ENCODE assay signal across 26 cellular contexts in the genomic region with DNA sequence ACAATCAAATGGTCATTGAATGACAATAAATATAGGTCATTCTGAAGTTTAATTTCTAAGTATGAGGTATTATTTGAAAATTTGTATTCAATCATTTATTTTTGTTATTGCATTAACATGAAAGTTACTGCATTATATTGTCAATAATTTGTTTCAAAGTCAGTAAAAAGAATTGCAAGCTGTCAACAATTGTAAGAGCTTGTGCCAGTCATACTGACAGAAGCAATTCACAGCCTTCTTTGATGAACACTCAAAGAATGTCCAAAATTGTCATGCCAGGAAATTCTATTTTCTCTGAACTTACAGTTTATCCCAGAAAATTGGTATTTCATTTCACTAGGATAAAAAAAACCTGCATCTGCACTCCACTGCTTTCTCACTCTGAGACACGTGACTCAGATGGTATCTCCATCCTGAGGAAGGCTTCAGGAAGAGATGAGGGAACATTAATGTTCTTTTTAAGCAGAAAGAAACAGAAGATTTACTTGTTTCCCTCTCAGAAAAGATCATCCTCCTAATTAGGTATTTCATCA.
"Had no signal": no experiment of that assay in that cellular context is flagged by ENCODE, and none has a peak within 500 bp of the region (broad histone marks: within the 10 kb centered on the region; RNA-seq: fewer than 3 reads in every experiment).

No MANE protein-coding gene starts in this region.

- H3K36me3 Mint-ChIP-seq: activated naive CD4-positive, alpha-beta T cell treated with anti-CD3 and anti-CD28 coated beads, Interleukin-2, amount 50 U/mL, for 24 hours had no signal

- H3K36me3 ChIP-seq: adrenal gland, breast epithelium, SJCRH30 had no signal

- H3K9me3 Mint-ChIP-seq: activated CD4-positive, alpha-beta T cell treated with anti-CD3 and anti-CD28 coated beads, Interleukin-2, amount 10 ng/mL, durations not matched to agents 24 days and 14 days; activated CD8-positive, alpha-beta T cell treated with anti-CD3 and anti-CD28 coated beads for 36 hours; activated naive CD4-positive, alpha-beta T cell treated with anti-CD3 and anti-CD28 coated beads, Interleukin-2, amount 50 U/mL, for 24 hours; activated T-helper 17 cell treated with anti-CD3 and anti-CD28 coated beads, Interleukin-2, amount 50 U/mL, for 72 hours had no signal

- H3K27ac Mint-ChIP-seq: activated CD4-positive, alpha-beta T cell treated with anti-CD3 and anti-CD28 coated beads, Interleukin-2, amount 10 ng/mL, durations not matched to agents 24 days and 14 days; activated CD8-positive, alpha-beta T cell treated with anti-CD3 and anti-CD28 coated beads for 36 hours; activated naive CD4-positive, alpha-beta T cell treated with anti-CD3 and anti-CD28 coated beads, Interleukin-2, amount 50 U/mL, for 24 hours; activated T-cell treated with anti-CD3 and anti-CD28 coated beads, Interleukin-2, amount 50 U/mL, for 72 hours; activated T-helper 17 cell treated with anti-CD3 and anti-CD28 coated beads, Interleukin-2, amount 50 U/mL, for 72 hours had no signal

- FAIRE-seq: astrocyte, K562 had no signal

- H3K4me3 ChIP-seq: adrenal gland, body of pancreas, breast epithelium, K562, SJCRH30, SK-N-MC had no signal

- ATAC-seq: activated CD8-positive, alpha-beta T cell treated with anti-CD3 and anti-CD28 coated beads for 36 hours; activated T-cell treated with anti-CD3 and anti-CD28 coated beads, Interleukin-2, amount 50 U/mL, for 72 hours; activated T-helper 17 cell treated with anti-CD3 and anti-CD28 coated beads, Interleukin-2, amount 50 U/mL, for 72 hours; body of pancreas; K562; Panc1 had no signal

- H3K27ac ChIP-seq: adrenal gland, body of pancreas, breast epithelium, SJCRH30, SK-N-MC had no signal

- H3K27me3 ChIP-seq: adrenal gland, body of pancreas, breast epithelium, SJCRH30 had no signal

- H3K4me1 ChIP-seq: adrenal gland, body of pancreas, breast epithelium, SJCRH30 had no signal

- H3K9me3 ChIP-seq: adrenal gland, body of pancreas, SJCRH30 had no signal

- DNase-seq: activated CD4-positive, alpha-beta T cell treated with anti-CD3 and anti-CD28 coated beads, Interleukin-2, amount 10 ng/mL, durations not matched to agents 24 days and 14 days; activated CD4-positive, alpha-beta T cell treated with anti-CD3 and anti-CD28 coated beads, Interleukin-2, amount 50 U/mL, for 4 hours; activated CD8-positive, alpha-beta T cell treated with anti-CD3 and anti-CD28 coated beads for 36 hours; activated effector memory CD4-positive, alpha-beta T cell treated with anti-CD3 and anti-CD28 coated beads, Interleukin-2, amount 50 U/mL, for 16 hours; activated naive CD4-positive, alpha-beta T cell; activated T-cell treated with anti-CD3 and anti-CD28 coated beads, Interleukin-2, amount 50 U/mL, for 1 hour; activated T-cell treated with anti-CD3 and anti-CD28 coated beads, Interleukin-2, amount 50 U/mL, for 72 hours; adrenal gland; body of pancreas; NCI-H1048; NCI-H1105 treated with DMSO at 0.1 percent for 48 hours; NCI-H1436; NCI-H1694; NCI-H2029; NCI-H345; NCI-H524 treated with DMSO at 0.1 percent for 48 hours; SHP77; SJCRH30; T1000 had no signal

- H3K27me3 Mint-ChIP-seq: activated CD4-positive, alpha-beta T cell treated with anti-CD3 and anti-CD28 coated beads, Interleukin-2, amount 10 ng/mL, durations not matched to agents 24 days and 14 days; activated CD8-positive, alpha-beta T cell treated with anti-CD3 and anti-CD28 coated beads for 36 hours; activated naive CD4-positive, alpha-beta T cell treated with anti-CD3 and anti-CD28 coated beads, Interleukin-2, amount 50 U/mL, for 24 hours had no signal

- H3K4me3 Mint-ChIP-seq: activated CD4-positive, alpha-beta T cell treated with anti-CD3 and anti-CD28 coated beads, Interleukin-2, amount 10 ng/mL, durations not matched to agents 24 days and 14 days; activated CD8-positive, alpha-beta T cell treated with anti-CD3 and anti-CD28 coated beads for 36 hours; activated naive CD4-positive, alpha-beta T cell treated with anti-CD3 and anti-CD28 coated beads, Interleukin-2, amount 50 U/mL, for 24 hours; activated T-cell treated with anti-CD3 and anti-CD28 coated beads, Interleukin-2, amount 50 U/mL, for 72 hours; activated T-helper 17 cell treated with anti-CD3 and anti-CD28 coated beads, Interleukin-2, amount 50 U/mL, for 72 hours had no signal

- H3K4me1 Mint-ChIP-seq: activated CD4-positive, alpha-beta T cell treated with anti-CD3 and anti-CD28 coated beads, Interleukin-2, amount 10 ng/mL, durations not matched to agents 24 days and 14 days; activated naive CD4-positive, alpha-beta T cell treated with anti-CD3 and anti-CD28 coated beads, Interleukin-2, amount 50 U/mL, for 24 hours; activated T-helper 17 cell treated with anti-CD3 and anti-CD28 coated beads, Interleukin-2, amount 50 U/mL, for 72 hours had no signal
